17 cellular contexts compared by ENCODE assay signal in genomic region chr6:32641122-32641521, GRCh38. TPM values are rescaled to one million over a fixed set of nuclear protein-coding genes. Genes with fewer than 3 reads are reported as not detected.
DNase-seq lines count a peak whose midpoint lies in the region; ATAC-seq and TF ChIP-seq lines count a peak whose summit lies in the region.
"Had no signal": no experiment of that assay in that cellular context is flagged by ENCODE, and none has a peak within 500 bp of the region (broad histone marks: within the 10 kb centered on the region; RNA-seq: fewer than 3 reads in every experiment).

No MANE protein-coding gene starts in this region.

- H3K4me1 Mint-ChIP-seq in natural killer cell treated with Interleukin-12 subunit alpha and Interleukin-12 subunit beta and Interleukin-15 and Interleukin-18, amount 100 ng/mL, for 72 hours (ENCODE audit: low read depth in 2 of 2), result peaks cover 37 to 63% of the 10 kb centered on the region in 2 donors
- H3K4me1 Mint-ChIP-seq in natural killer cell (peaks cover 27 to 40% of the 10 kb centered on the region in 2 donors), IgD-negative memory B cell (peaks cover 51 to 58% (median 52%) of the 10 kb centered on the region in 3 donors)
- peaks cover 20 to 53% of the 10 kb centered on the region in 2 donors for H3K4me1 Mint-ChIP-seq in effector memory CD8-positive, alpha-beta T cell (ENCODE audit: low read depth in 2 of 2)

- DNase-seq in natural killer cell treated with Interleukin-12 subunit alpha and Interleukin-12 subunit beta and Interleukin-15 and Interleukin-18, amount 100 ng/mL, for 72 hours (ENCODE audit: low spot score), result no peak
- DNase-seq in natural killer cell (no peak), NCI-H510A treated with DMSO at 0.1 percent for 48 hours (lab: John Stamatoyannopoulos, UW) (no peak), dorsolateral prefrontal cortex (no peak), stomach (no peak)
- DNase-seq in effector memory CD8-positive, alpha-beta T cell, result no peak
- DNase-seq: DMS53, GF-D8, H7 had no signal

- intact Hi-C loops in natural killer cell (cut with micrococcal nuclease), result no loop called here
- intact Hi-C loops in dorsolateral prefrontal cortex (cut with DNase I), result no loop called here
- intact Hi-C loops in stomach (cut with DNase I; ENCODE audit: low total_unique reads), result no loop called here

- H3K27me3 Mint-ChIP-seq in natural killer cell treated with Interleukin-12 subunit alpha and Interleukin-12 subunit beta and Interleukin-15 and Interleukin-18, amount 100 ng/mL, for 72 hours, result peaks cover 0 to 7% of the 10 kb centered on the region in 2 donors
- H3K27me3 Mint-ChIP-seq in natural killer cell (ENCODE audit: low read depth in 2 of 2) (peaks cover 6 to 17% of the 10 kb centered on the region in 2 donors), IgD-negative memory B cell (no peaks in the 10 kb centered on the region)
- peaks cover 0 to 11% of the 10 kb centered on the region in 2 donors for H3K27me3 Mint-ChIP-seq in effector memory CD8-positive, alpha-beta T cell

- no peak for TF ChIP-seq EP300 in stomach (IDR thresholded peaks at IDR 0.05)

- H3K9me3 Mint-ChIP-seq in natural killer cell treated with Interleukin-12 subunit alpha and Interleukin-12 subunit beta and Interleukin-15 and Interleukin-18, amount 100 ng/mL, for 72 hours, result peaks cover 4% of the 10 kb centered on the region
- H3K9me3 Mint-ChIP-seq in natural killer cell (no peaks in the 10 kb centered on the region), IgD-negative memory B cell (no peaks in the 10 kb centered on the region)
- H3K9me3 Mint-ChIP-seq in effector memory CD8-positive, alpha-beta T cell, result no peaks in the 10 kb centered on the region
- H3K9me3 Mint-ChIP-seq: GM23338 had no signal

- H3K4me3 ChIP-seq in dorsolateral prefrontal cortex, result no peak overlapping the region
- no peak overlapping the region for H3K4me3 ChIP-seq in stomach
- H3K4me3 ChIP-seq: BLaER1, GM23338 had no signal

- ATAC-seq in natural killer cell treated with Interleukin-12 subunit alpha and Interleukin-12 subunit beta and Interleukin-15 and Interleukin-18, amount 100 ng/mL, for 72 hours, result no peak
- no peak for ATAC-seq in natural killer cell
- ATAC-seq in effector memory CD8-positive, alpha-beta T cell (replicated peaks), result no peak
- no peak for ATAC-seq in HG03520 (IDR thresholded peaks at IDR 0.05; ENCODE audit: unreplicated experiment)
- ATAC-seq: GM23338 had no signal

- TF ChIP-seq POLR2A in stomach (IDR thresholded peaks at IDR 0.05), result no peak

- peaks cover 0 to 12% (median 0%) of the 10 kb centered on the region in 45 donors for H3K27me3 ChIP-seq in dorsolateral prefrontal cortex
- no peaks in the 10 kb centered on the region for H3K27me3 ChIP-seq in stomach
- H3K27me3 ChIP-seq: BLaER1 had no signal

- H3K36me3 Mint-ChIP-seq in natural killer cell treated with Interleukin-12 subunit alpha and Interleukin-12 subunit beta and Interleukin-15 and Interleukin-18, amount 100 ng/mL, for 72 hours, result peaks cover 41% of the 10 kb centered on the region
- H3K36me3 Mint-ChIP-seq in natural killer cell (no peaks in the 10 kb centered on the region), IgD-negative memory B cell (peaks cover 24% of the 10 kb centered on the region)
- H3K36me3 Mint-ChIP-seq in effector memory CD8-positive, alpha-beta T cell (ENCODE audit: insufficient read depth), result peaks cover 25% of the 10 kb centered on the region

- WGBS in stomach, 5 donors, result 54 to 89% (median 81%) methylated on average over 6 of the region's 6 CpGs

- H3K4me1 ChIP-seq in stomach, result no peaks in the 10 kb centered on the region
- H3K4me1 ChIP-seq: BLaER1 had no signal

- H3K36me3 ChIP-seq in stomach, result no peaks in the 10 kb centered on the region
- H3K36me3 ChIP-seq: BLaER1 had no signal

- H3K27ac ChIP-seq in dorsolateral prefrontal cortex (no peak overlapping the region), stomach (no peak overlapping the region)
- H3K27ac ChIP-seq: 22Rv1, BLaER1, KMS-11 had no signal

- no peaks in the 10 kb centered on the region for H3K9me3 ChIP-seq in stomach
- H3K9me3 ChIP-seq: BLaER1 had no signal

- peak overlapping the region; percentile 83 to 90 for H3K27ac Mint-ChIP-seq in natural killer cell treated with Interleukin-12 subunit alpha and Interleukin-12 subunit beta and Interleukin-15 and Interleukin-18, amount 100 ng/mL, for 72 hours
- H3K27ac Mint-ChIP-seq in natural killer cell (peak overlapping the region in 1 of 2 donors; percentile 74), IgD-negative memory B cell (peak overlapping the region; percentile 74 to 99 (median 97))
- H3K27ac Mint-ChIP-seq in effector memory CD8-positive, alpha-beta T cell, result peak overlapping the region in 1 of 2 donors; percentile 41
- H3K27ac Mint-ChIP-seq: GM23338 had no signal

- TF ChIP-seq CTCF in natural killer cell (IDR thresholded peaks at IDR 0.05) (no peak), dorsolateral prefrontal cortex (IDR thresholded peaks at IDR 0.05 in 54 of 56, conservative IDR thresholded peaks at IDR 0.05 in 2 of 56; ENCODE audit: low read depth in 1 of 56, partially characterized antibody in 56 of 56) (no peak), stomach (IDR thresholded peaks at IDR 0.05) (no peak)

- peak overlapping the region; percentile 69 for H3K4me3 Mint-ChIP-seq in natural killer cell treated with Interleukin-12 subunit alpha and Interleukin-12 subunit beta and Interleukin-15 and Interleukin-18, amount 100 ng/mL, for 72 hours
- H3K4me3 Mint-ChIP-seq in natural killer cell, result no peak overlapping the region
- H3K4me3 Mint-ChIP-seq in IgD-negative memory B cell, result peak overlapping the region; percentile 94 to 100 (median 96)
- peak overlapping the region; percentile 5 to 32 for H3K4me3 Mint-ChIP-seq in effector memory CD8-positive, alpha-beta T cell
- H3K4me3 Mint-ChIP-seq: GM23338 had no signal

RNA-seq across cellular contexts. Expression of gene HLA-DQA1, which starts 3.9 kb away (rescaled TPM):
- total RNA-seq in natural killer cell treated with Interleukin-12 subunit alpha and Interleukin-12 subunit beta and Interleukin-15 and Interleukin-18, amount 100 ng/mL, for 72 hours, result 10 to 100 TPM in 1 of 2 donors, 1 to 10 TPM in 1; 7.8 to 92.0 TPM
- total RNA-seq in natural killer cell (10 to 100 TPM in 2 of 3 donors, 1 to 10 TPM in 1; 7.0 to 46.7 (median 39.9) TPM), dorsolateral prefrontal cortex (10 to 100 TPM in 36 of 120 experiments, 1 to 10 TPM in 78, under 1 TPM in 4, not detected in 2; 0.47 to 30.3 (median 6.0) TPM), stomach (1 to 10 TPM in 2 of 5 donors, not detected in 3; 1.1 to 6.4 TPM)
- polyA plus RNA-seq in IgD-negative memory B cell (377 TPM), stomach (10 to 100 TPM in 2 of 3 donors, 1 to 10 TPM in 1; 5.0 to 16.2 (median 12.5) TPM)
- total RNA-seq: A673, GM23338, H7, HT1080 had no signal

RNA-seq across cellular contexts. Expression of gene HLA-DQB1, which starts 25.3 kb away (rescaled TPM):
- total RNA-seq in natural killer cell treated with Interleukin-12 subunit alpha and Interleukin-12 subunit beta and Interleukin-15 and Interleukin-18, amount 100 ng/mL, for 72 hours, result 10 to 100 TPM; 21.0 to 48.6 TPM
- total RNA-seq in natural killer cell (10 to 100 TPM; 24.8 to 97.3 (median 25.5) TPM), dorsolateral prefrontal cortex (10 to 100 TPM in 66 of 120 experiments, 1 to 10 TPM in 47, under 1 TPM in 7; 0.44 to 49.7 (median 12.7) TPM), stomach (10 to 100 TPM in 1 of 5 donors, 1 to 10 TPM in 2, not detected in 2; 2.0 to 16.8 (median 4.5) TPM)
- polyA plus RNA-seq in IgD-negative memory B cell (155 TPM), stomach (10 to 100 TPM; 26.0 to 94.5 (median 31.8) TPM)
- total RNA-seq: A673, HT1080 had no signal

RNA-seq across cellular contexts. Expression of gene HLA-DRB1, which starts 51.5 kb away (rescaled TPM):
- 100 to 1,000 TPM in 1 of 2 donors, 10 to 100 TPM in 1; 69.9 to 117 TPM for total RNA-seq in natural killer cell treated with Interleukin-12 subunit alpha and Interleukin-12 subunit beta and Interleukin-15 and Interleukin-18, amount 100 ng/mL, for 72 hours
- total RNA-seq in natural killer cell (100 to 1,000 TPM in 1 of 3 donors, 10 to 100 TPM in 2; 42.8 to 123 (median 53.9) TPM), dorsolateral prefrontal cortex (100 to 1,000 TPM in 1 of 120 experiments, 10 to 100 TPM in 115, 1 to 10 TPM in 4; 6.3 to 132 (median 29.0) TPM), stomach (10 to 100 TPM in 4 of 5 donors, 1 to 10 TPM in 1; 4.1 to 47.1 (median 25.3) TPM)
- polyA plus RNA-seq in IgD-negative memory B cell (1,928 TPM), stomach (100 to 1,000 TPM in 1 of 3 donors, 10 to 100 TPM in 2; 23.0 to 111 (median 23.1) TPM)
- total RNA-seq: A673, HT1080 had no signal
